In the genomic region with DNA sequence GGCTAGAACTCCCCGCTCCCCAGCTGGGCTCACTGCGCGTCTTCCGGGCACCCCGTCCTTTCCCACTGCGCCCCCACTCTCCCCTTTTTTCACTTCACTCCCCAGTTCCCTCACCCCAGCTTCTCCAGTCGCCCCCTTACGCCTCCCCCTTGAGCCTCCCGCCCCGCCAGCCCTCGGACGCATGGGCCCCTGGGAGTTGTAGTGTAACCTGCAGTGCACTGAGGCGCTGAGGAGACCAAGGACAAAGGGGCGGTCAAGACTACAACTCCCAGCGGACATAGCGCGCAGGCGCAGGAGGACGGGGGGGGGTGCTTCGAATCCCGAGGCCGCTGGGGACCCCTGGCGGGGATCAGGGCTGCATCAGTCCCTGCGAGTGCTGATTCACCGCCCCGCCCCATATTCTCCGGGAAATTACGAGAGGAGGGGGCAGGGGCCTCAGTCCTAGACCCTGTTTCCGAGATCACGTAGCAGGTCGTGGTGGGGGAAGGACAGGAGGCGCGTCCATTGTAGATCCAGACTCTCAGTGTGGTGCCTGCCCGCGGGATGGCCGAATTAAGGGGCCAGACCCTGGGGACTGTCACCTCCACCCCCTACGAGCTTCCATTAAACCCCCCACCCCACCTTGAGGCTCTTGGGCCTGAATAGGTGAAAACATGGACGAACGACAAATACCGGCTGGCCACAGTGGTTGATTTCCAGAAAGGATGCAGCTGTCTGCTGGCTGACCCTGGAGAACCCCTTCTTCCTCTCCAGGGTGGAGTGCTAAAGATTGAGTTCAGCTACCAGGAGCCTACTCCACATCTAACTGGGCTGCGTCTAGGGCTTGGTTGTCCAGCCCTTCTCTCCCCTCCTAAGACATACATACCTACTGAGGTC, we compare ENCODE assay signal across 8 cellular contexts. TPM values are rescaled to one million over a fixed set of nuclear protein-coding genes. Genes with fewer than 3 reads are reported as not detected.
DNase-seq lines count a peak whose midpoint lies in the region; ATAC-seq and TF ChIP-seq lines count a peak whose summit lies in the region.

No MANE protein-coding gene starts in this region.

- H3K27ac ChIP-seq in temporal lobe (ENCODE audit: low read depth, low read length) = peak overlapping the region; percentile 97

- DNase-seq in NB4 (ENCODE audit: low read depth) = peak; percentile 99
- peak; percentile 98 for DNase-seq in SK-N-DZ (ENCODE audit: low spot score)
- peak; percentile 93 for DNase-seq in activated naive CD4-positive, alpha-beta T cell treated with anti-CD3 and anti-CD28 coated beads, Interleukin-2, amount 50 U/mL, for 16 hours
- DNase-seq in germinal center (ENCODE audit: low spot score) = peak; percentile 96
- peak; percentile 94 to 100 (median 98) for DNase-seq in nucleus accumbens (lab: John Stamatoyannopoulos, UW)

- peak; percentile 89 for ATAC-seq in HG02588 (IDR thresholded peaks at IDR 0.05; ENCODE audit: unreplicated experiment)

- H3K4me3 ChIP-seq in GM08714 (ENCODE audit: low read length) = peak overlapping the region; percentile 94; the same call in 1 of the 2 replicates
- peak overlapping the region; percentile 63 for H3K4me3 ChIP-seq in NB4 (ENCODE audit: low read depth, low read length)

- TF ChIP-seq POLR2A in NB4 (IDR thresholded peaks at IDR 0.05; ENCODE audit: extremely low read depth, insufficient read length) = peak; percentile 47

- TF ChIP-seq CTCF in NB4 (IDR thresholded peaks at IDR 0.05; ENCODE audit: low read depth, low read length) = peak; percentile 75

RNA-seq across cellular contexts. Expression of gene YWHAG, which starts 0.6 kb away (rescaled TPM):
- polyA plus RNA-seq in SK-N-DZ (2014; cell fraction: cytosol; rRNA removed) = 101 and 114 TPM in 2 replicates
- polyA plus RNA-seq in SK-N-DZ (2014; cell fraction: nucleus; rRNA removed) = 49.4 and 50.9 TPM in 2 replicates
- 344 TPM for total RNA-seq in temporal lobe

RNA-seq across cellular contexts. Expression of gene SSC4D, which starts 50.1 kb away (rescaled TPM):
- 1.5 and 1.7 TPM in 2 replicates for polyA plus RNA-seq in SK-N-DZ (2014; cell fraction: cytosol; rRNA removed)
- 2.6 and 4.0 TPM in 2 replicates for polyA plus RNA-seq in SK-N-DZ (2014; cell fraction: nucleus; rRNA removed)
- total RNA-seq in temporal lobe = 1.2 TPM

RNA-seq across cellular contexts. Expression of gene HSPB1, which starts 56.9 kb away (rescaled TPM):
- polyA plus RNA-seq in SK-N-DZ (2014; cell fraction: cytosol; rRNA removed) = 24.8 and 32.8 TPM in 2 replicates
- 8.4 and 14.6 TPM in 2 replicates for polyA plus RNA-seq in SK-N-DZ (2014; cell fraction: nucleus; rRNA removed)
- total RNA-seq in temporal lobe = 5.2 TPM

Comparison
In these comparisons a context has a peak if more than half of its experiments do, and no peak if none do; other contexts are left out.
1. Peak in every context shown above with its lines: DNase-seq, ATAC-seq, H3K4me3 ChIP-seq and H3K27ac ChIP-seq.